Comparison of ENCODE assay signal across 8 cellular contexts in genomic region chr22:50627452-50627913, GRCh38. TPM values are rescaled to one million over a fixed set of nuclear protein-coding genes. Genes with fewer than 3 reads are reported as not detected.
A peak's percentile ranks its signal among the peaks of the same experiment; 100 is the strongest.
DNase-seq lines count a peak whose midpoint lies in the region; ATAC-seq and TF ChIP-seq lines count a peak whose summit lies in the region.

No MANE protein-coding gene starts in this region.

- no peaks in the 10 kb centered on the region for H3K36me3 ChIP-seq in cardiac muscle cell

- peak overlapping the region; percentile 98 for H3K4me3 ChIP-seq in cardiac muscle cell

- in situ Hi-C loops in GM13976 (cut with MboI; ENCODE audit: low sequenced_read_pairs, unreplicated experiment): no loop called here

- H3K9me3 Mint-ChIP-seq in activated CD8-positive, alpha-beta T cell treated with anti-CD3 and anti-CD28 coated beads for 36 hours: no peaks in the 10 kb centered on the region

- ATAC-seq in HG02943 (IDR thresholded peaks at IDR 0.05; ENCODE audit: low read depth, unreplicated experiment): peak; percentile 26
- peak; percentile 15 for ATAC-seq in activated CD8-positive, alpha-beta T cell treated with anti-CD3 and anti-CD28 coated beads for 36 hours
- no peak for ATAC-seq in HG03439 (IDR thresholded peaks at IDR 0.05; ENCODE audit: unreplicated experiment)

- peak overlapping the region; percentile 59 for H3K27ac Mint-ChIP-seq in activated CD8-positive, alpha-beta T cell treated with anti-CD3 and anti-CD28 coated beads for 36 hours

- DNase-seq in GM13976 (ENCODE audit: low spot score): peak; percentile 32
- DNase-seq in activated CD8-positive, alpha-beta T cell treated with anti-CD3 and anti-CD28 coated beads for 36 hours: peak; percentile 48
- peak in 1 of 2 donors; percentile 40 for DNase-seq in cardiac muscle cell (ENCODE audit: low read depth in 1 of 2, low spot score in 1 of 2)
- DNase-seq in retina: peak; percentile 79
- no peak for DNase-seq in activated effector memory CD4-positive, alpha-beta T cell treated with Interleukin-2 at 50 U/mL for 16 hours
- DNase-seq in AG08395 (ENCODE audit: low spot score): no peak

- TF ChIP-seq CTCF in GM13976 (IDR thresholded peaks at IDR 0.05; ENCODE audit: borderline replicate concordance, control extremely low read depth, extremely low read depth, insufficient read depth, missing control alignments) (no peak), cardiac muscle cell (IDR thresholded peaks at IDR 0.05; ENCODE audit: low read depth, low read length) (no peak)
- peak; percentile 29 for TF ChIP-seq CTCF in activated CD8-positive, alpha-beta T cell treated with anti-CD3 and anti-CD28 coated beads for 36 hours (IDR thresholded peaks at IDR 0.05)

- peaks cover 2% of the 10 kb centered on the region for H3K36me3 Mint-ChIP-seq in activated CD8-positive, alpha-beta T cell treated with anti-CD3 and anti-CD28 coated beads for 36 hours (ENCODE audit: low read depth)

- POLR2A ChIA-PET in activated CD8-positive, alpha-beta T cell treated with anti-CD3 and anti-CD28 coated beads for 36 hours (lab: Charles Lee): interaction anchor here (0.7 to 1.6 kb wide), 6 partner anchors 45 to 102 kb away, joined by 3 to 5 read pairs (median 4); partner anchors contain the start of genes CHKB and SCO2

- peaks cover 27% of the 10 kb centered on the region for H3K4me1 Mint-ChIP-seq in activated CD8-positive, alpha-beta T cell treated with anti-CD3 and anti-CD28 coated beads for 36 hours (ENCODE audit: low read depth)

- CTCF ChIA-PET in activated CD8-positive, alpha-beta T cell treated with anti-CD3 and anti-CD28 coated beads for 36 hours (lab: Charles Lee): interaction anchor here (0.9 to 1.0 kb wide), 2 partner anchors 24 to 102 kb away, joined by 3 to 4 read pairs; partner anchors contain the start of gene SCO2

- intact Hi-C loops in activated CD8-positive, alpha-beta T cell treated with anti-CD3 and anti-CD28 coated beads for 36 hours (cut with micrococcal nuclease): no loop called here

- H3K27ac ChIP-seq in cardiac muscle cell: no peak overlapping the region

- H3K27me3 Mint-ChIP-seq in activated CD8-positive, alpha-beta T cell treated with anti-CD3 and anti-CD28 coated beads for 36 hours: no peaks in the 10 kb centered on the region

- no peaks in the 10 kb centered on the region for H3K9me3 ChIP-seq in cardiac muscle cell (ENCODE audit: low read depth)

- no peaks in the 10 kb centered on the region for H3K27me3 ChIP-seq in cardiac muscle cell

- H3K4me3 Mint-ChIP-seq in activated CD8-positive, alpha-beta T cell treated with anti-CD3 and anti-CD28 coated beads for 36 hours: peak overlapping the region; percentile 86

- H3K4me1 ChIP-seq in cardiac muscle cell (ENCODE audit: low read depth): peaks cover 4% of the 10 kb centered on the region

RNA-seq across cellular contexts. Expression of gene ARSA, which starts 0.5 kb away (rescaled TPM):
- 10 to 100 TPM; 11.6 to 11.8 TPM for total RNA-seq in activated CD8-positive, alpha-beta T cell treated with anti-CD3 and anti-CD28 coated beads for 36 hours
- total RNA-seq in cardiac muscle cell: 53.1 and 58.1 TPM in 2 replicates
- polyA plus RNA-seq in cardiac muscle cell: 16.4 and 16.8 TPM in 2 replicates

RNA-seq across cellular contexts. Expression of gene MAPK8IP2, which starts 26.9 kb away (rescaled TPM):
- total RNA-seq in activated CD8-positive, alpha-beta T cell treated with anti-CD3 and anti-CD28 coated beads for 36 hours: under 1 TPM; 0.11 TPM
- total RNA-seq in cardiac muscle cell: 1.7 and 2.4 TPM in 2 replicates
- polyA plus RNA-seq in cardiac muscle cell: 0.35 and 0.42 TPM in 2 replicates

RNA-seq across cellular contexts. Expression of gene CHKB, which starts 44.8 kb away (rescaled TPM):
- 10 to 100 TPM; 55.6 to 60.3 TPM for total RNA-seq in activated CD8-positive, alpha-beta T cell treated with anti-CD3 and anti-CD28 coated beads for 36 hours
- total RNA-seq in cardiac muscle cell: 54.6 and 73.4 TPM in 2 replicates
- 100 and 134 TPM in 2 replicates for polyA plus RNA-seq in cardiac muscle cell

RNA-seq across cellular contexts. Expression of gene SHANK3, which starts 45.1 kb away (rescaled TPM):
- total RNA-seq in activated CD8-positive, alpha-beta T cell treated with anti-CD3 and anti-CD28 coated beads for 36 hours: under 1 TPM; 0.16 to 0.22 TPM
- 10.9 and 14.4 TPM in 2 replicates for total RNA-seq in cardiac muscle cell
- 3.3 and 4.1 TPM in 2 replicates for polyA plus RNA-seq in cardiac muscle cell

RNA-seq across cellular contexts. Expression of gene CPT1B, which starts 49.3 kb away (rescaled TPM):
- total RNA-seq in activated CD8-positive, alpha-beta T cell treated with anti-CD3 and anti-CD28 coated beads for 36 hours: 10 to 100 TPM; 42.9 to 43.7 TPM
- 25.7 and 39.1 TPM in 2 replicates for total RNA-seq in cardiac muscle cell
- 53.1 and 58.7 TPM in 2 replicates for polyA plus RNA-seq in cardiac muscle cell

Comparison
In these comparisons a context has a peak if more than half of its experiments do, and no peak if none do; other contexts are left out.
1. DNase-seq: peak in GM13976 (single experiment), activated CD8-positive, alpha-beta T cell treated with anti-CD3 and anti-CD28 coated beads for 36 hours (single experiment) and retina (single experiment); none in activated effector memory CD4-positive, alpha-beta T cell treated with Interleukin-2 at 50 U/mL for 16 hours (single experiment) and AG08395 (single experiment).